21 cellular contexts compared by ENCODE assay signal in genomic region chr2:236956641-236957040, GRCh38.
"Had no signal": no experiment of that assay in that cellular context is flagged by ENCODE, and none has a peak within 500 bp of the region (broad histone marks: within the 10 kb centered on the region; RNA-seq: fewer than 3 reads in every experiment).

No MANE protein-coding gene starts in this region.

- H3K4me1 ChIP-seq: foreskin keratinocyte, left lung, pancreas, uterus had no signal

- H3K27me3 Mint-ChIP-seq: activated CD4-positive, alpha-beta T cell treated with anti-CD3 and anti-CD28 coated beads, Interleukin-2, amount 10 ng/mL, durations not matched to agents 24 days and 14 days had no signal

- H3K4me3 ChIP-seq: left lung, mucosa of descending colon, pancreas, tibial nerve, uterus had no signal

- H3K4me3 Mint-ChIP-seq: activated CD4-positive, alpha-beta T cell treated with anti-CD3 and anti-CD28 coated beads, Interleukin-2, amount 10 ng/mL, durations not matched to agents 24 days and 14 days; activated naive CD8-positive, alpha-beta T cell treated with anti-CD3 and anti-CD28 coated beads, Interleukin-2, amount 50 U/mL, for 24 hours; immature natural killer cell; nephron progenitor cell; stimulated activated naive CD8-positive, alpha-beta T cell treated with anti-CD3 and anti-CD28 coated beads, Interleukin-15, amount 100 ng/mL, for 72 hours; T-helper 17 cell had no signal

- DNase-seq: activated CD4-positive, alpha-beta T cell treated with anti-CD3 and anti-CD28 coated beads, Interleukin-2, amount 10 ng/mL, durations not matched to agents 24 days and 14 days; activated CD8-positive, alpha-beta memory T cell treated with anti-CD3 and anti-CD28 coated beads, Interleukin-2, amount 50 U/mL, for 4 hours; activated effector memory CD4-positive, alpha-beta T cell treated with anti-CD3 and anti-CD28 coated beads, Interleukin-2, amount 50 U/mL, for 16 hours; activated naive CD4-positive, alpha-beta T cell treated with anti-CD3 and anti-CD28 coated beads, Interleukin-2, amount 50 U/mL, for 16 hours; activated naive CD8-positive, alpha-beta T cell treated with anti-CD3 and anti-CD28 coated beads, Interleukin-2, amount 50 U/mL, for 24 hours; activated T-cell treated with anti-CD3 and anti-CD28 coated beads, Interleukin-2, amount 50 U/mL, for 48 hours; effector CD4-positive, alpha-beta T cell; erythroblast; foreskin keratinocyte; immature natural killer cell; left lung; mucosa of descending colon; nephron progenitor cell; pancreas; right cardiac atrium; stimulated activated CD4-positive, alpha-beta T cell treated with anti-CD3 and anti-CD28 coated beads, Interleukin-12 subunit alpha, Interleukin-12 subunit beta, amount 100 ng/mL, for 4 hours; stimulated activated naive CD8-positive, alpha-beta T cell treated with anti-CD3 and anti-CD28 coated beads, Interleukin-15, amount 100 ng/mL, for 72 hours; SW 1271; T-helper 17 cell; uterus had no signal

- H3K9me3 ChIP-seq: left lung, pancreas, uterus had no signal

- ATAC-seq: foreskin keratinocyte, left lung, mucosa of descending colon, pancreas, right cardiac atrium had no signal

- H3K36me3 ChIP-seq: left lung, pancreas, tibial nerve, uterus had no signal

- H3K27ac Mint-ChIP-seq: activated CD4-positive, alpha-beta T cell treated with anti-CD3 and anti-CD28 coated beads, Interleukin-2, amount 10 ng/mL, durations not matched to agents 24 days and 14 days; activated naive CD8-positive, alpha-beta T cell treated with anti-CD3 and anti-CD28 coated beads, Interleukin-2, amount 50 U/mL, for 24 hours; immature natural killer cell; T-helper 17 cell had no signal

- H3K4me1 Mint-ChIP-seq: immature natural killer cell; stimulated activated naive CD8-positive, alpha-beta T cell treated with anti-CD3 and anti-CD28 coated beads, Interleukin-15, amount 100 ng/mL, for 72 hours; T-helper 17 cell had no signal

- H3K36me3 Mint-ChIP-seq: immature natural killer cell had no signal

- H3K27ac ChIP-seq: foreskin keratinocyte, left lung, pancreas, uterus had no signal
